11 cellular contexts compared by ENCODE assay signal in the genomic region with DNA sequence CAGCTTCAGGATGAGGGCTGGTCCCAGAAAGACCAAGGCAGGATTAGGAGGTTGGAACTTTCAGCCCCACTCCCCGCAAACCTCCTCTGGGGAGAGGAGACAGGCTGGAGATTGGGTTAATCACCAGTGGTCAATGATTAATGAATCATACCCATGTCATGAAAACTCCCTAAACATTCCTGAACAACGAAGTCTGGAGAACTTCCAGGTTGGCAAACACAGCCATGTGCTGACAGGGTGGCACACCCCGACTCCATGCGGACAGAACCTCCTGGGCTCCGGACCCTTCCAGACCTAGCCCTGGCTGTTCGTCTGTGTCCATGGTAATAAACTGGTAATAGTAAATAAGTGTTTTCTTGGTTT.
DNase-seq lines count a peak whose midpoint lies in the region; ATAC-seq and TF ChIP-seq lines count a peak whose summit lies in the region.
"Had no signal": no experiment of that assay in that cellular context is flagged by ENCODE, and none has a peak within 500 bp of the region (broad histone marks: within the 10 kb centered on the region; RNA-seq: fewer than 3 reads in every experiment).

No MANE protein-coding gene starts in this region.

- no peaks in the 10 kb centered on the region for H3K36me3 ChIP-seq in PC-9 (ENCODE audit: low read depth)
- no peaks in the 10 kb centered on the region for H3K36me3 ChIP-seq in muscle layer of duodenum (ENCODE audit: control insufficient read depth in 1 of 2, insufficient read depth in 2 of 2, low read length in 2 of 2)
- H3K36me3 ChIP-seq in sigmoid colon = no peaks in the 10 kb centered on the region
- H3K36me3 ChIP-seq: heart right ventricle had no signal

- peak; percentile 74 for DNase-seq in AG20443 (ENCODE audit: low spot score)
- peak; percentile 53 to 68 for DNase-seq in PC-9
- DNase-seq in epithelial cell of esophagus (ENCODE audit: low read depth) = peak; percentile 95
- DNase-seq in sigmoid colon = no peak
- no peak for DNase-seq in NCI-H2107 (lab: John Stamatoyannopoulos, UW)
- DNase-seq: activated naive CD4-positive, alpha-beta T cell treated with Interleukin-2 at 50 U/mL for 16 hours; heart right ventricle had no signal

- no peak for TF ChIP-seq POLR2A in sigmoid colon (IDR thresholded peaks at IDR 0.05)

- H3K27ac ChIP-seq in PC-9 (no peak overlapping the region), muscle layer of duodenum (ENCODE audit: low read length) (peak overlapping the region; percentile 63), sigmoid colon (no peak overlapping the region)
- H3K27ac ChIP-seq: heart right ventricle had no signal

- H3K4me1 ChIP-seq in PC-9 (replicated peaks; ENCODE audit: insufficient read depth) (0 out of 2 replicates have a peak, but pooled peaks cover 5% of the 10 kb centered on the region), muscle layer of duodenum (ENCODE audit: control insufficient read depth in 1 of 2, insufficient read depth in 2 of 2, low read length in 2 of 2) (peaks cover 3 to 6% of the 10 kb centered on the region in 2 donors), sigmoid colon (peaks cover 0 to 16% (median 10%) of the 10 kb centered on the region in 4 donors)

- no peaks in the 10 kb centered on the region for H3K79me2 ChIP-seq in PC-9 (ENCODE audit: low read depth)

- ATAC-seq in HG03159 (IDR thresholded peaks at IDR 0.05; ENCODE audit: unreplicated experiment) = no peak
- no peak for ATAC-seq in HG02610 (IDR thresholded peaks at IDR 0.05; ENCODE audit: unreplicated experiment)
- ATAC-seq: heart right ventricle, WTC11 had no signal

- CTCF ChIA-PET in PC-9 (lab: Charles Lee) = no interaction called here

- H3K9me2 ChIP-seq in PC-9 (ENCODE audit: insufficient read depth) = no peaks in the 10 kb centered on the region

- H3K9me3 ChIP-seq in PC-9 (ENCODE audit: insufficient read depth, low read depth) = no peaks in the 10 kb centered on the region
- H3K9me3 ChIP-seq in muscle layer of duodenum (ENCODE audit: control insufficient read depth in 1 of 2, low read length in 2 of 2) = no peaks in the 10 kb centered on the region
- H3K9me3 ChIP-seq in sigmoid colon = no peaks in the 10 kb centered on the region
- H3K9me3 ChIP-seq: heart right ventricle had no signal

- no peaks in the 10 kb centered on the region for H3K27me3 ChIP-seq in PC-9 (ENCODE audit: insufficient read depth, low read depth)
- no peaks in the 10 kb centered on the region for H3K27me3 ChIP-seq in muscle layer of duodenum (ENCODE audit: low read depth, low read length)
- H3K27me3 ChIP-seq in sigmoid colon = peaks cover 0 to 18% (median 6%) of the 10 kb centered on the region in 3 donors

- POLR2A ChIA-PET in PC-9 (lab: Charles Lee; ENCODE audit: unreplicated experiment) = interaction anchor here (0.6 to 0.7 kb wide), 2 partner anchors 24 to 149 kb away, joined by 4 to 8 read pairs; no protein-coding TSS in a partner anchor

- BruUV-seq in PC-9 (replicated peaks; lab: Mats Ljungman, UMichigan) = no TSS peak

- H3K4me3 ChIP-seq in PC-9 = no peak overlapping the region
- H3K4me3 ChIP-seq in epithelial cell of esophagus (ENCODE audit: low read length) = no peak overlapping the region
- H3K4me3 ChIP-seq in muscle layer of duodenum (ENCODE audit: low read depth in 1 of 2, low read length in 2 of 2) = peak overlapping the region in 1 of 2 donors; percentile 33
- H3K4me3 ChIP-seq in sigmoid colon = no peak overlapping the region
- H3K4me3 ChIP-seq: heart right ventricle had no signal

- H3F3A ChIP-seq in PC-9 (ENCODE audit: insufficient read depth, low read depth) = no peaks in the 10 kb centered on the region

- intact Hi-C loops in PC-9 (cut with micrococcal nuclease; ENCODE audit: unreplicated experiment) = loop anchor here (1.0 to 2.0 kb wide), 2 partner anchors 64 to 254 kb away; no protein-coding TSS in a partner anchor
- intact Hi-C loops in sigmoid colon (cut with DNase I) = loop anchor here (10.0 kb wide), 1 partner anchor 374 kb away; no protein-coding TSS in a partner anchor

- no peak overlapping the region for H2AFZ ChIP-seq in PC-9

- no peak for TF ChIP-seq EP300 in sigmoid colon (IDR thresholded peaks at IDR 0.05)

- WGBS in sigmoid colon, 2 donors = 13 to 60% methylated on average over 6 of the region's 6 CpGs

- TF ChIP-seq CTCF in PC-9 (conservative IDR thresholded peaks at IDR 0.05) (no peak), epithelial cell of esophagus (IDR thresholded peaks at IDR 0.05; ENCODE audit: insufficient read depth, low read depth, low read length, missing control alignments) (no peak), sigmoid colon (IDR thresholded peaks at IDR 0.05) (no peak)

- H4K20me1 ChIP-seq in PC-9 (ENCODE audit: insufficient read depth) = no peaks in the 10 kb centered on the region

- H3K4me2 ChIP-seq in PC-9 = peak overlapping the region; percentile 22; the same call in 1 of the 2 replicates

Comparison
In these comparisons a context has a peak if more than half of its experiments do, and no peak if none do; other contexts are left out.
1. DNase-seq: peak in AG20443 (single experiment), PC-9 (2 of 2) and epithelial cell of esophagus (single experiment); none in sigmoid colon (single experiment) and NCI-H2107 (single experiment).